In the genomic region with DNA sequence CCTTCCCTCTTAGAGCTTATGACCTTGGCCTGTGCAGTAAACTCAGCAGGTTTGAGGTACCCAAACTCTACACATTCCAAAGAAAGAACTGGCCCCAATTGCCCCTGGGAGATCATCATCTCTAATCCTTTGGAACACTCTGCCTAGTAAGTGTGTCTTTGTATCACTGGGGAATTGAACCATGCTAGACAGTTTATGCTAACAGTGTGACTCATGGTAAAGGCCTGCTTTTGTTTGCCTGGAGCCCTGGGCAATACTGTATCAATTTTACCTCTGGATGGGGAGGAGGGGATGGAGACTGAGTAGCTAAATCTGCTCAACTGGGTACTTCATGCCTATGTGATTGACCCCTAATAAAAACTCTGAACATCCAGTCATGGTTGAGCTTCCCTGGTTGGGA, we compare ENCODE assay signal across 22 cellular contexts.
DNase-seq lines count a peak whose midpoint lies in the region; ATAC-seq, FAIRE-seq and TF ChIP-seq lines count a peak whose summit lies in the region.
"Had no signal": no experiment of that assay in that cellular context is flagged by ENCODE, and none has a peak within 500 bp of the region (broad histone marks: within the 10 kb centered on the region; RNA-seq: fewer than 3 reads in every experiment).

No MANE protein-coding gene starts in this region.

- TF ChIP-seq RAD21 in HepG2 (CRISPR knock-in tag; IDR thresholded peaks at IDR 0.05): no peak

- DNase-seq in HepG2 (ENCODE audit: low spot score) (no peak), right lobe of liver (no peak), astrocyte of the spinal cord (ENCODE audit: low read depth, low spot score) (peak; percentile 14), iris pigment epithelial cell (ENCODE audit: low read depth) (peak; percentile 24), dermis blood vessel endothelial cell (no peak), GM12892 (ENCODE audit: insufficient read length) (no peak)
- no peak for DNase-seq in activated CD4-positive, alpha-beta T cell treated with anti-CD3 and anti-CD28 coated beads for 4 hours
- DNase-seq in CD8-positive, alpha-beta memory T cell: no peak
- DNase-seq: activated CD8-positive, alpha-beta T cell treated with anti-CD3 and anti-CD28 coated beads, Interleukin-2, amount 10 ng/mL, durations not matched to agents 7 days and 5 days; activated naive CD4-positive, alpha-beta T cell; left cardiac atrium; NCI-H1048; NCI-H2081 treated with DMSO at 0.1 percent for 48 hours; SHP77; stimulated activated CD4-positive, alpha-beta T cell treated with anti-CD3 and anti-CD28 coated beads, Interleukin-15, amount 100 ng/mL, for 24 hours; stomach; SW 1271; transverse colon had no signal

- H3K4me3 ChIP-seq in HepG2 (replicated peaks in 1 of 3; ENCODE audit: insufficient read depth in 1 of 3, low read depth in 2 of 3, low read length in 3 of 3) (no peak overlapping the region), right lobe of liver (no peak overlapping the region), astrocyte of the spinal cord (ENCODE audit: low read depth, low read length) (no peak overlapping the region)
- no peak overlapping the region for H3K4me3 ChIP-seq in CD8-positive, alpha-beta memory T cell (ENCODE audit: low read length)
- H3K4me3 ChIP-seq: HAP-1, stomach, transverse colon had no signal

- H3K27ac ChIP-seq in HepG2 (ENCODE audit: extremely low read length, insufficient read depth, low read length) (no peak overlapping the region), right lobe of liver (no peak overlapping the region)
- H3K27ac ChIP-seq in CD8-positive, alpha-beta memory T cell (ENCODE audit: low read depth, low read length): no peak overlapping the region
- H3K27ac ChIP-seq: stomach, transverse colon had no signal

- in situ Hi-C loops in HepG2 (cut with HindIII; ENCODE audit: extremely low pct_ligation_motif_present, low pct_unique_long_range_greater_than_20kb): no loop called here
- in situ Hi-C loops in astrocyte of the spinal cord (cut with HindIII; ENCODE audit: low sequenced_read_pairs): no loop called here

- H3K4me1 ChIP-seq in HepG2 (ENCODE audit: insufficient read depth, low read length) (no peaks in the 10 kb centered on the region), right lobe of liver (no peaks in the 10 kb centered on the region)
- H3K4me1 ChIP-seq in CD8-positive, alpha-beta memory T cell (ENCODE audit: insufficient read depth, low read length): no peaks in the 10 kb centered on the region
- H3K4me1 ChIP-seq: HAP-1, stomach, transverse colon had no signal

- H3K27ac Mint-ChIP-seq in CD8-positive, alpha-beta memory T cell: no peak overlapping the region
- H3K27ac Mint-ChIP-seq: activated CD8-positive, alpha-beta T cell treated with anti-CD3 and anti-CD28 coated beads, Interleukin-2, amount 10 ng/mL, durations not matched to agents 7 days and 5 days; memory B cell had no signal

- peaks cover 0 to 6% (median 0%) of the 10 kb centered on the region in 3 donors for H3K4me1 Mint-ChIP-seq in CD8-positive, alpha-beta memory T cell
- H3K4me1 Mint-ChIP-seq: memory B cell had no signal

- no peak overlapping the region for H3K4me3 Mint-ChIP-seq in CD8-positive, alpha-beta memory T cell
- H3K4me3 Mint-ChIP-seq: activated CD8-positive, alpha-beta T cell treated with anti-CD3 and anti-CD28 coated beads, Interleukin-2, amount 10 ng/mL, durations not matched to agents 7 days and 5 days; memory B cell had no signal

- H3K27me3 Mint-ChIP-seq in CD8-positive, alpha-beta memory T cell: peaks cover 0 to 3% of the 10 kb centered on the region in 2 donors

- POLR2A ChIA-PET in HepG2 (lab: Yijun Ruan, JAX): no interaction called here
- POLR2A ChIA-PET in CD8-positive, alpha-beta memory T cell (lab: Charles Lee): no interaction called here

- peaks cover 0 to 4% (median 0%) of the 10 kb centered on the region in 5 donors for H3K9me3 Mint-ChIP-seq in CD8-positive, alpha-beta memory T cell
- H3K9me3 Mint-ChIP-seq: memory B cell had no signal

- H3K27me3 ChIP-seq in HepG2 (ENCODE audit: control insufficient read depth in 1 of 2, insufficient read depth in 2 of 2, low read length in 2 of 2): no peaks in the 10 kb centered on the region
- no peaks in the 10 kb centered on the region for H3K27me3 ChIP-seq in right lobe of liver
- no peaks in the 10 kb centered on the region for H3K27me3 ChIP-seq in CD8-positive, alpha-beta memory T cell (ENCODE audit: insufficient read depth, low read length, poor library complexity, severe bottlenecking)
- H3K27me3 ChIP-seq: stomach, transverse colon had no signal

- TF ChIP-seq EP300 in HepG2 (IDR thresholded peaks at IDR 0.05; ENCODE audit: low read depth in 2 of 2, low read length in 2 of 2): no peak
- no peak for TF ChIP-seq EP300 in HepG2 (CRISPR knock-in tag; IDR thresholded peaks at IDR 0.05; ENCODE audit: borderline replicate concordance)

- H3K9ac ChIP-seq in HepG2 (ENCODE audit: insufficient read depth, low read depth, low read length): no peak overlapping the region

- no peaks in the 10 kb centered on the region for H4K20me1 ChIP-seq in HepG2 (ENCODE audit: insufficient read depth, low read length)

- TF ChIP-seq POLR2A in HepG2 (IDR thresholded peaks at IDR 0.05; ENCODE audit: insufficient read depth in 1 of 2, low read depth in 2 of 2, low read length in 2 of 2) (no peak), right lobe of liver (IDR thresholded peaks at IDR 0.05) (no peak), GM12892 (IDR thresholded peaks at IDR 0.05; ENCODE audit: low read depth, low read length) (no peak)

- H3K9me3 ChIP-seq in HepG2 (ENCODE audit: low read length) (no peaks in the 10 kb centered on the region), right lobe of liver (no peaks in the 10 kb centered on the region)
- no peaks in the 10 kb centered on the region for H3K9me3 ChIP-seq in CD8-positive, alpha-beta memory T cell (ENCODE audit: low read length)
- H3K9me3 ChIP-seq: HAP-1, stomach, transverse colon had no signal

- no peak for TF ChIP-seq CTCF in HepG2 (CRISPR knock-in tag; IDR thresholded peaks at IDR 0.05)
- no peak for TF ChIP-seq CTCF in right lobe of liver (IDR thresholded peaks at IDR 0.05)
- TF ChIP-seq CTCF in astrocyte of the spinal cord (IDR thresholded peaks at IDR 0.05; ENCODE audit: low read depth, low read length): no peak

- intact Hi-C loops in HepG2 (cut with micrococcal nuclease; ENCODE audit: unreplicated experiment) (no loop called here), right lobe of liver (cut with DNase I) (no loop called here)

- CTCF ChIA-PET in HepG2 (lab: Yijun Ruan, JAX; ENCODE audit: low intra/inter-chr PET ratio, low total read pairs): no interaction called here
- CTCF ChIA-PET in CD8-positive, alpha-beta memory T cell (lab: Charles Lee): interaction anchor here (0.6 kb wide), 1 partner anchor 62 kb away, joined by 3 read pairs; no protein-coding TSS in a partner anchor

- H3K4me2 ChIP-seq in HepG2 (ENCODE audit: low read depth, low read length): no peak overlapping the region

- H2AFZ ChIP-seq in HepG2 (ENCODE audit: low read length): no peak overlapping the region

- H3K36me3 Mint-ChIP-seq in CD8-positive, alpha-beta memory T cell: peaks cover 0 to 24% (median 0%) of the 10 kb centered on the region in 3 donors
- H3K36me3 Mint-ChIP-seq: memory B cell had no signal

- FAIRE-seq in HepG2 (lab: Jason Lieb, UNC) (no peak), GM12892 (lab: Jason Lieb, UNC) (no peak)
- FAIRE-seq: HTR-8/SVneo had no signal

- no peaks in the 10 kb centered on the region for H3K79me2 ChIP-seq in HepG2 (ENCODE audit: insufficient read depth, low read length)

- no TSS peak for BruUV-seq in HepG2 (replicated peaks; lab: Mats Ljungman, UMichigan)

- ATAC-seq in HepG2 (peak; percentile 50; the same call in 2 of the 3 replicates), right lobe of liver (no peak)
- ATAC-seq: activated CD4-positive, CD25-positive, alpha-beta regulatory T cell treated with anti-CD3 and anti-CD28 coated beads, Interleukin-2, amount 50 U/mL, for 24 hours; activated CD8-positive, alpha-beta T cell treated with anti-CD3 and anti-CD28 coated beads, Interleukin-2, amount 10 ng/mL, durations not matched to agents 7 days and 5 days; left cardiac atrium had no signal

- no peaks in the 10 kb centered on the region for H3K36me3 ChIP-seq in HepG2 (replicated peaks in 1 of 2; ENCODE audit: control insufficient read depth in 1 of 2, insufficient read depth in 2 of 2, low read length in 2 of 2)
- H3K36me3 ChIP-seq in right lobe of liver: no peaks in the 10 kb centered on the region
- no peaks in the 10 kb centered on the region for H3K36me3 ChIP-seq in CD8-positive, alpha-beta memory T cell (ENCODE audit: insufficient read depth, low read length)
- H3K36me3 ChIP-seq: HAP-1, stomach, transverse colon had no signal

TF ChIP-seq in HepG2, 621 proteins besides CTCF, POLR2A, EP300 and RAD21:
- TF ChIP-seq HNRNPUL1 (IDR thresholded peaks at IDR 0.05; ENCODE audit: low read depth, low read length) (no peak), IKZF1 (IDR thresholded peaks at IDR 0.05) (no peak), KDM5A (IDR thresholded peaks at IDR 0.05; ENCODE audit: borderline replicate concordance, low read length) (no peak), FOXK2 (IDR thresholded peaks at IDR 0.05) (no peak), ZNF766 (CRISPR knock-in tag; IDR thresholded peaks at IDR 0.05; ENCODE audit: borderline replicate concordance) (no peak), ZNF713 (CRISPR knock-in tag; IDR thresholded peaks at IDR 0.05) (no peak), ZNF7 (CRISPR knock-in tag; IDR thresholded peaks at IDR 0.05) (no peak), ZNF460 (CRISPR knock-in tag; IDR thresholded peaks at IDR 0.05; ENCODE audit: borderline replicate concordance) (no peak), PHF21A (CRISPR knock-in tag; IDR thresholded peaks at IDR 0.05) (no peak)
- TF ChIP-seq, protein P1, sequence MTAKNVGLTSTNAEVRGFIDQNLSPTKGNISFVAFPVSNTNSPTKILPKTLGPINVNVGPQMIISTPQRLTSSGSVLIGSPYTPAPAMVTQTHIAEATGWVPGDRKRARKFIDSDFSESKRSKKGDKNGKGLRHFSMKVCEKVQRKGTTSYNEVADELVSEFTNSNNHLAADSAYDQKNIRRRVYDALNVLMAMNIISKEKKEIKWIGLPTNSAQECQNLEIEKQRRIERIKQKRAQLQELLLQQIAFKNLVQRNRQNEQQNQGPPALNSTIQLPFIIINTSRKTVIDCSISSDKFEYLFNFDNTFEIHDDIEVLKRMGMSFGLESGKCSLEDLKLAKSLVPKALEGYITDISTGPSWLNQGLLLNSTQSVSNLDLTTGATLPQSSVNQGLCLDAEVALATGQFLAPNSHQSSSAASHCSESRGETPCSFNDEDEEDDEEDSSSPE (CRISPR knock-in tag; IDR thresholded peaks at IDR 0.05): no peak

Comparison
In these comparisons a context has a peak if more than half of its experiments do, and no peak if none do; other contexts are left out.
1. DNase-seq: peak in astrocyte of the spinal cord (single experiment) and iris pigment epithelial cell (single experiment); none in HepG2 (single experiment), right lobe of liver (0 of 3), dermis blood vessel endothelial cell (single experiment), GM12892 (single experiment), activated CD4-positive, alpha-beta T cell treated with anti-CD3 and anti-CD28 coated beads for 4 hours (0 of 2) and CD8-positive, alpha-beta memory T cell (0 of 5).